ENCODE assay signal across 1 cellular context in genomic region chr3:9934235-9934621, GRCh38.
TF ChIP-seq lines count a peak whose summit lies in the region.

No MANE protein-coding gene starts in this region.

TF ChIP-seq in HepG2, 621 proteins besides CTCF, POLR2A, EP300 and RAD21:
- TF ChIP-seq ZFP36L2 (CRISPR knock-in tag; IDR thresholded peaks at IDR 0.05) (no peak), FOXO1 (CRISPR knock-in tag; IDR thresholded peaks at IDR 0.05) (no peak), KDM5A (IDR thresholded peaks at IDR 0.05; ENCODE audit: borderline replicate concordance, low read length) (0 out of 2 replicates have a peak, but pooled peaks have one; percentile 4), ZNF30 (CRISPR knock-in tag; IDR thresholded peaks at IDR 0.05) (0 out of 2 replicates have a peak, but pooled peaks have one; percentile 0), HDAC1 (CRISPR knock-in tag; IDR thresholded peaks at IDR 0.05) (no peak), RFX1 (IDR thresholded peaks at IDR 0.05) (no peak), ATF7 (IDR thresholded peaks at IDR 0.05) (no peak), ATF7 (CRISPR knock-in tag; IDR thresholded peaks at IDR 0.05) (no peak), RERE (CRISPR knock-in tag; IDR thresholded peaks at IDR 0.05; ENCODE audit: low read depth) (no peak), ZNF501 (CRISPR knock-in tag; IDR thresholded peaks at IDR 0.05) (peak; percentile 52; the same call in 1 of the 2 replicates)
- TF ChIP-seq, protein P1, sequence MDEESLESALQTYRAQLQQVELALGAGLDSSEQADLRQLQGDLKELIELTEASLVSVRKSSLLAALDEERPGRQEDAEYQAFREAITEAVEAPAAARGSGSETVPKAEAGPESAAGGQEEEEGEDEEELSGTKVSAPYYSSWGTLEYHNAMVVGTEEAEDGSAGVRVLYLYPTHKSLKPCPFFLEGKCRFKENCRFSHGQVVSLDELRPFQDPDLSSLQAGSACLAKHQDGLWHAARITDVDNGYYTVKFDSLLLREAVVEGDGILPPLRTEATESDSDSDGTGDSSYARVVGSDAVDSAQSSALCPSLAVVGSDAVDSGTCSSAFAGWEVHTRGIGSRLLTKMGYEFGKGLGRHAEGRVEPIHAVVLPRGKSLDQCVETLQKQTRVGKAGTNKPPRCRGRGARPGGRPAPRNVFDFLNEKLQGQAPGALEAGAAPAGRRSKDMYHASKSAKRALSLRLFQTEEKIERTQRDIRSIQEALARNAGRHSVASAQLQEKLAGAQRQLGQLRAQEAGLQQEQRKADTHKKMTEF (CRISPR knock-in tag; IDR thresholded peaks at IDR 0.05) = no peak
- TF ChIP-seq, protein P2, sequence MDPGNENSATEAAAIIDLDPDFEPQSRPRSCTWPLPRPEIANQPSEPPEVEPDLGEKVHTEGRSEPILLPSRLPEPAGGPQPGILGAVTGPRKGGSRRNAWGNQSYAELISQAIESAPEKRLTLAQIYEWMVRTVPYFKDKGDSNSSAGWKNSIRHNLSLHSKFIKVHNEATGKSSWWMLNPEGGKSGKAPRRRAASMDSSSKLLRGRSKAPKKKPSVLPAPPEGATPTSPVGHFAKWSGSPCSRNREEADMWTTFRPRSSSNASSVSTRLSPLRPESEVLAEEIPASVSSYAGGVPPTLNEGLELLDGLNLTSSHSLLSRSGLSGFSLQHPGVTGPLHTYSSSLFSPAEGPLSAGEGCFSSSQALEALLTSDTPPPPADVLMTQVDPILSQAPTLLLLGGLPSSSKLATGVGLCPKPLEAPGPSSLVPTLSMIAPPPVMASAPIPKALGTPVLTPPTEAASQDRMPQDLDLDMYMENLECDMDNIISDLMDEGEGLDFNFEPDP (CRISPR knock-in tag; conservative IDR thresholded peaks at IDR 0.05) = no peak
TF ChIP-seq in HepG2: peak in this region for 3.
